ENCODE assay signal across 10 cellular contexts in genomic region chr11:97722065-97722464, GRCh38.
A peak's percentile ranks its signal among the peaks of the same experiment; 100 is the strongest.
DNase-seq lines count a peak whose midpoint lies in the region; ATAC-seq and TF ChIP-seq lines count a peak whose summit lies in the region.
"Had no signal": no experiment of that assay in that cellular context is flagged by ENCODE, and none has a peak within 500 bp of the region (broad histone marks: within the 10 kb centered on the region; RNA-seq: fewer than 3 reads in every experiment).

No MANE protein-coding gene starts in this region.

- no peaks in the 10 kb centered on the region for H3K27me3 ChIP-seq in H9 (ENCODE audit: insufficient read depth, low read length)

- no peak overlapping the region for H2AK5ac ChIP-seq in H9 (ENCODE audit: insufficient read length, low read length)

- no peak overlapping the region for H2BK12ac ChIP-seq in H9 (ENCODE audit: insufficient read length, low read depth, low read length)

- H3K79me2 ChIP-seq in H9 (ENCODE audit: insufficient read depth, low read length), result no peaks in the 10 kb centered on the region

- no peaks in the 10 kb centered on the region; the same call in 1 of the 2 replicates for H3K4me1 ChIP-seq in H9 (ENCODE audit: insufficient read depth, low read length)

- H2BK120ac ChIP-seq in H9 (ENCODE audit: low read depth, low read length, poor library complexity, severe bottlenecking), result no peak overlapping the region

- no CpG with 5 or more reads among the region's 1 CpG for WGBS in H9 (ENCODE audit: extremely low coverage, insufficient read length, low lambda C conversion rate)

- H2BK15ac ChIP-seq in H9 (ENCODE audit: low read depth, low read length), result no peak overlapping the region

- no peak for TF ChIP-seq CTCF in H9 (conservative IDR thresholded peaks at IDR 0.05)

- H2AFZ ChIP-seq in H9 (ENCODE audit: low read length), result no peak overlapping the region

- H2BK5ac ChIP-seq in H9 (ENCODE audit: insufficient read length, low read length), result no peak overlapping the region

- no peak overlapping the region for H3K4me3 Mint-ChIP-seq in H9
- H3K4me3 Mint-ChIP-seq: activated CD4-positive, alpha-beta memory T cell treated with anti-CD3 and anti-CD28 coated beads, Interleukin-2, amount 10 ng/mL, durations not matched to agents 7 days and 5 days; activated naive CD4-positive, alpha-beta T cell treated with anti-CD3 and anti-CD28 coated beads, Interleukin-2, amount 50 U/mL, for 24 hours had no signal

- H4K8ac ChIP-seq in H9 (replicated peaks; ENCODE audit: insufficient read length, low read depth, low read length), result no peak overlapping the region

- H3K79me1 ChIP-seq in H9 (ENCODE audit: insufficient read depth, low read depth, low read length, poor library complexity, severe bottlenecking), result no peaks in the 10 kb centered on the region

- H4K5ac ChIP-seq in H9 (ENCODE audit: insufficient read length, low read depth, low read length), result no peak overlapping the region

- no peak overlapping the region for H2BK20ac ChIP-seq in H9 (ENCODE audit: low read depth, low read length, poor library complexity, severe bottlenecking)

- H3K23ac ChIP-seq in H9 (ENCODE audit: insufficient read length, low read depth, low read length), result no peak overlapping the region

- peaks cover 0 to 11% (median 0%) of the 10 kb centered on the region in 3 experiments; a peak in 3 of 7 replicates for H3K36me3 Mint-ChIP-seq in H9 (ENCODE audit: insufficient read depth in 1 of 3, low read depth in 3 of 3)
- H3K36me3 Mint-ChIP-seq: activated naive CD4-positive, alpha-beta T cell treated with anti-CD3 and anti-CD28 coated beads, Interleukin-2, amount 50 U/mL, for 24 hours had no signal

- ATAC-seq in GM21526 (IDR thresholded peaks at IDR 0.05; ENCODE audit: low FRiP score, unreplicated experiment), result no peak

- no peak overlapping the region for H3K18ac ChIP-seq in H9 (ENCODE audit: insufficient read length, low read depth, low read length)

- no peak overlapping the region for H3K9ac ChIP-seq in H9 (ENCODE audit: extremely low read depth, insufficient read length, low read length)

- no peak overlapping the region for H3T11ph ChIP-seq in H9 (ENCODE audit: low read length)

- peak overlapping the region; percentile 51 to 85 (median 54); a peak in 3 of 7 replicates for H3K27ac Mint-ChIP-seq in H9
- H3K27ac Mint-ChIP-seq: activated CD4-positive, alpha-beta memory T cell treated with anti-CD3 and anti-CD28 coated beads, Interleukin-2, amount 10 ng/mL, durations not matched to agents 7 days and 5 days; activated naive CD4-positive, alpha-beta T cell treated with anti-CD3 and anti-CD28 coated beads, Interleukin-2, amount 50 U/mL, for 24 hours; progenitor cell of endocrine pancreas had no signal

- no peak overlapping the region for H3K56ac ChIP-seq in H9 (ENCODE audit: insufficient read length, low read depth, low read length)

- H3K9me3 ChIP-seq in H9 (ENCODE audit: control insufficient read depth, low read depth, low read length), result no peaks in the 10 kb centered on the region

- no peak overlapping the region for H4K91ac ChIP-seq in H9 (ENCODE audit: insufficient read length, low read depth, low read length)

- no peaks in the 10 kb centered on the region for H4K20me1 ChIP-seq in H9 (ENCODE audit: control insufficient read depth, insufficient read depth, insufficient read length)

- H3K4ac ChIP-seq in H9 (ENCODE audit: low read depth, low read length), result no peak overlapping the region

- no peaks in the 10 kb centered on the region for H3K27me3 Mint-ChIP-seq in H9 (ENCODE audit: low read depth)
- H3K27me3 Mint-ChIP-seq: activated CD4-positive, alpha-beta memory T cell treated with anti-CD3 and anti-CD28 coated beads, Interleukin-2, amount 10 ng/mL, durations not matched to agents 7 days and 5 days; activated naive CD4-positive, alpha-beta T cell treated with anti-CD3 and anti-CD28 coated beads, Interleukin-2, amount 50 U/mL, for 24 hours; progenitor cell of endocrine pancreas had no signal

- H3K14ac ChIP-seq in H9 (ENCODE audit: insufficient read depth, low read length), result no peak overlapping the region

- H3K27ac ChIP-seq in H9 (ENCODE audit: insufficient read length, low read depth, low read length), result no peak overlapping the region

- no peak overlapping the region for H3K4me2 ChIP-seq in H9 (ENCODE audit: insufficient read depth, insufficient read length, low read length)

- peaks cover 35 to 37% of the 10 kb centered on the region in 2 experiments for H3K4me1 Mint-ChIP-seq in H9
- H3K4me1 Mint-ChIP-seq: activated CD4-positive, alpha-beta memory T cell treated with anti-CD3 and anti-CD28 coated beads, Interleukin-2, amount 10 ng/mL, durations not matched to agents 7 days and 5 days; activated naive CD4-positive, alpha-beta T cell treated with anti-CD3 and anti-CD28 coated beads, Interleukin-2, amount 50 U/mL, for 24 hours had no signal

- H3K23me2 ChIP-seq in H9 (ENCODE audit: insufficient read length, low read depth, low read length, poor library complexity, severe bottlenecking), result no peaks in the 10 kb centered on the region

- H3K9me3 Mint-ChIP-seq in H9, result peaks cover 0 to 2% of the 10 kb centered on the region in 2 experiments; a peak in 2 of 5 replicates

- DNase-seq in H9 (no peak), NCI-H524 (lab: John Stamatoyannopoulos, UW) (peak; percentile 29 to 76), dedifferentiated amniotic fluid mesenchymal stem cell (ENCODE audit: extremely low spot score) (peak; percentile 50), non-pigmented ciliary epithelial cell (ENCODE audit: low read depth) (peak; percentile 93), NCI-H2029 (lab: John Stamatoyannopoulos, UW) (no peak), NCI-H1092 (lab: John Stamatoyannopoulos, UW) (no peak)
- DNase-seq: activated CD4-positive, alpha-beta memory T cell treated with anti-CD3 and anti-CD28 coated beads, Interleukin-2, amount 10 ng/mL, durations not matched to agents 7 days and 5 days had no signal

Comparison
In these comparisons a context has a peak if more than half of its experiments do, and no peak if none do; other contexts are left out.
1. DNase-seq: peak in NCI-H524 (2 of 2), dedifferentiated amniotic fluid mesenchymal stem cell (single experiment) and non-pigmented ciliary epithelial cell (single experiment); none in H9 (single experiment), NCI-H2029 (single experiment) and NCI-H1092 (single experiment).